In genomic region chr6:148565321-148565926, GRCh38 we compare ENCODE assay signal across 4 cellular contexts.
TF ChIP-seq lines count a peak whose summit lies in the region.

No MANE protein-coding gene starts in this region.

TF ChIP-seq in SK-N-SH, 30 proteins besides CTCF, POLR2A, EP300 and RAD21 (continues in another document):
- TF ChIP-seq CHD2 (IDR thresholded peaks at IDR 0.05; ENCODE audit: low read length, partially characterized antibody), result no peak
- TF ChIP-seq, protein P1, sequence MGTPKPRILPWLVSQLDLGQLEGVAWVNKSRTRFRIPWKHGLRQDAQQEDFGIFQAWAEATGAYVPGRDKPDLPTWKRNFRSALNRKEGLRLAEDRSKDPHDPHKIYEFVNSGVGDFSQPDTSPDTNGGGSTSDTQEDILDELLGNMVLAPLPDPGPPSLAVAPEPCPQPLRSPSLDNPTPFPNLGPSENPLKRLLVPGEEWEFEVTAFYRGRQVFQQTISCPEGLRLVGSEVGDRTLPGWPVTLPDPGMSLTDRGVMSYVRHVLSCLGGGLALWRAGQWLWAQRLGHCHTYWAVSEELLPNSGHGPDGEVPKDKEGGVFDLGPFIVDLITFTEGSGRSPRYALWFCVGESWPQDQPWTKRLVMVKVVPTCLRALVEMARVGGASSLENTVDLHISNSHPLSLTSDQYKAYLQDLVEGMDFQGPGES (IDR thresholded peaks at IDR 0.05; ENCODE audit: low read depth, low read length), result no peak
- TF ChIP-seq RCOR1 (IDR thresholded peaks at IDR 0.05; ENCODE audit: low read length), result no peak
- TF ChIP-seq FOXJ3 (CRISPR knock-in tag; IDR thresholded peaks at IDR 0.05), result no peak
- TF ChIP-seq, protein P2, sequence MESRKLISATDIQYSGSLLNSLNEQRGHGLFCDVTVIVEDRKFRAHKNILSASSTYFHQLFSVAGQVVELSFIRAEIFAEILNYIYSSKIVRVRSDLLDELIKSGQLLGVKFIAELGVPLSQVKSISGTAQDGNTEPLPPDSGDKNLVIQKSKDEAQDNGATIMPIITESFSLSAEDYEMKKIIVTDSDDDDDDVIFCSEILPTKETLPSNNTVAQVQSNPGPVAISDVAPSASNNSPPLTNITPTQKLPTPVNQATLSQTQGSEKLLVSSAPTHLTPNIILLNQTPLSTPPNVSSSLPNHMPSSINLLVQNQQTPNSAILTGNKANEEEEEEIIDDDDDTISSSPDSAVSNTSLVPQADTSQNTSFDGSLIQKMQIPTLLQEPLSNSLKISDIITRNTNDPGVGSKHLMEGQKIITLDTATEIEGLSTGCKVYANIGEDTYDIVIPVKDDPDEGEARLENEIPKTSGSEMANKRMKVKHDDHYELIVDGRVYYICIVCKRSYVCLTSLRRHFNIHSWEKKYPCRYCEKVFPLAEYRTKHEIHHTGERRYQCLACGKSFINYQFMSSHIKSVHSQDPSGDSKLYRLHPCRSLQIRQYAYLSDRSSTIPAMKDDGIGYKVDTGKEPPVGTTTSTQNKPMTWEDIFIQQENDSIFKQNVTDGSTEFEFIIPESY (IDR thresholded peaks at IDR 0.05; ENCODE audit: borderline replicate concordance, low read depth), result no peak
- TF ChIP-seq PBX3 (IDR thresholded peaks at IDR 0.05), result no peak
- TF ChIP-seq RFX5 (IDR thresholded peaks at IDR 0.05; ENCODE audit: low read length), result no peak
- no peak for TF ChIP-seq SMC3 (IDR thresholded peaks at IDR 0.05; ENCODE audit: low read depth, low read length)
- no peak for TF ChIP-seq RXRA (IDR thresholded peaks at IDR 0.05; ENCODE audit: borderline replicate concordance, low read depth)

TF ChIP-seq in SK-N-SH treated with all-trans-retinoic acid at 6 μM for 48 hours, 23 proteins besides CTCF, POLR2A, EP300 and RAD21:
- no peak for TF ChIP-seq ESRRG (CRISPR knock-in tag; IDR thresholded peaks at IDR 0.05)
- no peak for TF ChIP-seq ZFP30 (CRISPR knock-in tag; IDR thresholded peaks at IDR 0.05)
- TF ChIP-seq GLIS3 (CRISPR knock-in tag; IDR thresholded peaks at IDR 0.05), result no peak

TF ChIP-seq in IMR-90, 13 proteins besides CTCF, POLR2A, EP300 and RAD21:
- TF ChIP-seq MXI1 (IDR thresholded peaks at IDR 0.05; ENCODE audit: borderline replicate concordance, low read depth, low read length), result no peak
- no peak for TF ChIP-seq RCOR1 (IDR thresholded peaks at IDR 0.05; ENCODE audit: insufficient replicate concordance, low read length)
- TF ChIP-seq BHLHE40 (IDR thresholded peaks at IDR 0.05; ENCODE audit: low read depth, low read length), result no peak
- TF ChIP-seq FOS (IDR thresholded peaks at IDR 0.05; ENCODE audit: low read depth, low read length), result no peak
- TF ChIP-seq RFX5 (IDR thresholded peaks at IDR 0.05; ENCODE audit: low read depth, low read length), result no peak
- no peak for TF ChIP-seq SMC3 (IDR thresholded peaks at IDR 0.05; ENCODE audit: low read depth, low read length)
- TF ChIP-seq CEBPB (IDR thresholded peaks at IDR 0.05; ENCODE audit: low read depth, low read length), result no peak
- TF ChIP-seq MAZ (IDR thresholded peaks at IDR 0.05; ENCODE audit: borderline replicate concordance, low read depth, low read length), result no peak
- no peak for TF ChIP-seq ELK1 (IDR thresholded peaks at IDR 0.05; ENCODE audit: borderline replicate concordance, low read depth, low read length)
- TF ChIP-seq CHD1 (IDR thresholded peaks at IDR 0.05; ENCODE audit: low read depth, low read length), result no peak
- TF ChIP-seq NFE2L2 (IDR thresholded peaks at IDR 0.05; ENCODE audit: low read depth, low read length), result no peak
- no peak for TF ChIP-seq MAFK (IDR thresholded peaks at IDR 0.05; ENCODE audit: low read depth, low read length)
- TF ChIP-seq USF2 (IDR thresholded peaks at IDR 0.05; ENCODE audit: low read depth, low read length), result no peak
TF ChIP-seq in IMR-90: peak in this region for 0.

TF ChIP-seq in endothelial cell of umbilical vein, 7 proteins besides CTCF, POLR2A, EP300 and RAD21:
- TF ChIP-seq JUN (IDR thresholded peaks at IDR 0.05; ENCODE audit: borderline replicate concordance, insufficient read depth, insufficient read length, low read depth) (no peak), GATA2 (IDR thresholded peaks at IDR 0.05; ENCODE audit: insufficient read depth, insufficient read length, low read depth, low read length) (no peak), MAX (IDR thresholded peaks at IDR 0.05; ENCODE audit: insufficient read depth, insufficient read length) (no peak), FOS (IDR thresholded peaks at IDR 0.05; ENCODE audit: borderline replicate concordance, insufficient read depth, low read length) (no peak)
